9 cellular contexts compared by ENCODE assay signal in genomic region chr4:95129708-95130343, GRCh38.
DNase-seq lines count a peak whose midpoint lies in the region; ATAC-seq and TF ChIP-seq lines count a peak whose summit lies in the region.
"Had no signal": no experiment of that assay in that cellular context is flagged by ENCODE, and none has a peak within 500 bp of the region (broad histone marks: within the 10 kb centered on the region; RNA-seq: fewer than 3 reads in every experiment).

No MANE protein-coding gene starts in this region.

- 47% methylated on average over 8 of the region's 8 CpGs for WGBS in esophagus muscularis mucosa

- H3K27me3 Mint-ChIP-seq in Caco-2 (ENCODE audit: insufficient read depth, unreplicated experiment) = no peaks in the 10 kb centered on the region

- TF ChIP-seq EP300 in esophagus muscularis mucosa (IDR thresholded peaks at IDR 0.05) = no peak

- ATAC-seq in GM21447 (IDR thresholded peaks at IDR 0.05; ENCODE audit: unreplicated experiment) = no peak
- no peak for ATAC-seq in GM19452 (IDR thresholded peaks at IDR 0.05; ENCODE audit: unreplicated experiment)

- H3K4me1 ChIP-seq in osteoblast (ENCODE audit: insufficient read depth, low read length) (peaks cover 21% of the 10 kb centered on the region), esophagus muscularis mucosa (peaks cover 0 to 9% (median 4%) of the 10 kb centered on the region in 4 donors), Caco-2 (no peaks in the 10 kb centered on the region)

- H3K4me3 Mint-ChIP-seq in Caco-2 (ENCODE audit: unreplicated experiment) = no peak overlapping the region

- H3K9me3 Mint-ChIP-seq in Caco-2 (ENCODE audit: unreplicated experiment) = no peaks in the 10 kb centered on the region

- H3K27ac ChIP-seq in osteoblast (ENCODE audit: low read depth, low read length) (peak overlapping the region; percentile 85), esophagus muscularis mucosa (replicated peaks in 1 of 4) (no peak overlapping the region)

- no TSS peak for BruUV-seq in Caco-2 (replicated peaks; lab: Mats Ljungman, UMichigan)

- DNase-seq in DMS53 treated with DMSO at 0.1 percent for 48 hours (lab: John Stamatoyannopoulos, UW; ENCODE audit: unreplicated experiment) = peak; percentile 0
- peak; percentile 93 for DNase-seq in NCI-H226
- DNase-seq in epithelial cell of esophagus (ENCODE audit: low read depth) = peak; percentile 99
- peak; percentile 76 for DNase-seq in osteoblast (ENCODE audit: insufficient read length, low spot score, missing footprints)
- DNase-seq in esophagus muscularis mucosa (ENCODE audit: extremely low spot score) = no peak
- no peak for DNase-seq in Caco-2
- DNase-seq: stimulated activated CD4-positive, alpha-beta T cell treated with anti-CD3 and anti-CD28 coated beads, Interleukin-4, amount 100 ng/mL, for 1 hour had no signal

- H3K4me1 Mint-ChIP-seq in Caco-2 (ENCODE audit: low read depth, unreplicated experiment) = no peaks in the 10 kb centered on the region

- no peaks in the 10 kb centered on the region for H3K79me2 ChIP-seq in osteoblast (ENCODE audit: insufficient read depth, low read length)

- H3K27ac Mint-ChIP-seq in Caco-2 (ENCODE audit: unreplicated experiment) = no peak overlapping the region

- POLR2A ChIA-PET in Caco-2 (lab: Charles Lee) = no interaction called here

- H3K36me3 ChIP-seq in osteoblast (ENCODE audit: insufficient read depth, low read length) (no peaks in the 10 kb centered on the region), esophagus muscularis mucosa (peaks cover 0 to 14% (median 0%) of the 10 kb centered on the region in 4 donors), Caco-2 (ENCODE audit: control insufficient read depth, insufficient read depth, low read length) (no peaks in the 10 kb centered on the region)

- CTCF ChIA-PET in Caco-2 (lab: Charles Lee) = no interaction called here

- peak overlapping the region; percentile 86 for H3K4me2 ChIP-seq in osteoblast (ENCODE audit: insufficient read depth, low read length)

- TF ChIP-seq CTCF in epithelial cell of esophagus (IDR thresholded peaks at IDR 0.05; ENCODE audit: insufficient read depth, low read depth, low read length, missing control alignments) (no peak), osteoblast (IDR thresholded peaks at IDR 0.05; ENCODE audit: extremely low read depth, low read depth, low read length) (no peak), esophagus muscularis mucosa (IDR thresholded peaks at IDR 0.05) (no peak), Caco-2 (IDR thresholded peaks at IDR 0.05; ENCODE audit: insufficient read depth in 1 of 2, low read depth in 1 of 2, low read length in 1 of 2, severe bottlenecking in 1 of 2, unreplicated experiment in 1 of 2) (no peak)

- no peak overlapping the region for H3K4me3 ChIP-seq in epithelial cell of esophagus (ENCODE audit: low read length)
- H3K4me3 ChIP-seq in osteoblast (ENCODE audit: insufficient read depth, low read length) = peak overlapping the region; percentile 59
- no peak overlapping the region for H3K4me3 ChIP-seq in esophagus muscularis mucosa
- no peak overlapping the region for H3K4me3 ChIP-seq in Caco-2 (ENCODE audit: low read depth, low read length)

- H4K20me1 ChIP-seq in osteoblast (ENCODE audit: insufficient read depth, low read length) = no peaks in the 10 kb centered on the region

- H3K27me3 ChIP-seq in osteoblast (ENCODE audit: insufficient read depth, low read length) = no peaks in the 10 kb centered on the region
- H3K27me3 ChIP-seq in esophagus muscularis mucosa = no peaks in the 10 kb centered on the region
- H3K27me3 ChIP-seq in Caco-2 (replicated peaks; ENCODE audit: control insufficient read depth, insufficient read depth, low read length) = no peaks in the 10 kb centered on the region

- H2AFZ ChIP-seq in osteoblast (ENCODE audit: low read length) = no peak overlapping the region

- no peak for TF ChIP-seq POLR2A in esophagus muscularis mucosa (IDR thresholded peaks at IDR 0.05; ENCODE audit: low read depth)

- H3K36me3 Mint-ChIP-seq in Caco-2 (ENCODE audit: insufficient read depth, unreplicated experiment) = peaks cover 7% of the 10 kb centered on the region

- H3K9me3 ChIP-seq in osteoblast (ENCODE audit: low read depth, low read length) (no peaks in the 10 kb centered on the region), esophagus muscularis mucosa (no peaks in the 10 kb centered on the region), Caco-2 (no peaks in the 10 kb centered on the region)

- intact Hi-C loops in esophagus muscularis mucosa (cut with DNase I) = loop anchor here (10.0 kb wide), 1 partner anchor 505 kb away; no protein-coding TSS in a partner anchor
- intact Hi-C loops in Caco-2 (cut with micrococcal nuclease; ENCODE audit: unreplicated experiment) = no loop called here

Comparison
In these comparisons a context has a peak if more than half of its experiments do, and no peak if none do; other contexts are left out.
1. DNase-seq: peak in DMS53 treated with DMSO at 0.1 percent for 48 hours (single experiment), NCI-H226 (single experiment), epithelial cell of esophagus (single experiment) and osteoblast (single experiment); none in esophagus muscularis mucosa (single experiment) and Caco-2 (0 of 2).